Comparison of ENCODE assay signal across 1 cellular context in genomic region chr5:135437796-135438560, GRCh38.
TF ChIP-seq lines count a peak whose summit lies in the region.

No MANE protein-coding gene starts in this region.

TF ChIP-seq in K562, 482 proteins besides CTCF, POLR2A, EP300 and RAD21 (continues in another document):
- TF ChIP-seq, protein P1, sequence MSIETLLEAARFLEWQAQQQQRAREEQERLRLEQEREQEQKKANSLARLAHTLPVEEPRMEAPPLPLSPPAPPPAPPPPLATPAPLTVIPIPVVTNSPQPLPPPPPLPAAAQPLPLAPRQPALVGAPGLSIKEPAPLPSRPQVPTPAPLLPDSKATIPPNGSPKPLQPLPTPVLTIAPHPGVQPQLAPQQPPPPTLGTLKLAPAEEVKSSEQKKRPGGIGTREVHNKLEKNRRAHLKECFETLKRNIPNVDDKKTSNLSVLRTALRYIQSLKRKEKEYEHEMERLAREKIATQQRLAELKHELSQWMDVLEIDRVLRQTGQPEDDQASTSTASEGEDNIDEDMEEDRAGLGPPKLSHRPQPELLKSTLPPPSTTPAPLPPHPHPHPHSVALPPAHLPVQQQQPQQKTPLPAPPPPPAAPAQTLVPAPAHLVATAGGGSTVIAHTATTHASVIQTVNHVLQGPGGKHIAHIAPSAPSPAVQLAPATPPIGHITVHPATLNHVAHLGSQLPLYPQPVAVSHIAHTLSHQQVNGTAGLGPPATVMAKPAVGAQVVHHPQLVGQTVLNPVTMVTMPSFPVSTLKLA (conservative IDR thresholded peaks at IDR 0.05), result peak in 1 of 2 experiments; percentile 71; a peak in 1 of 4 replicates
- TF ChIP-seq FOSL1 (tag; conservative IDR thresholded peaks at IDR 0.05) (peak; percentile 73), NR0B1 (IDR thresholded peaks at IDR 0.05; ENCODE audit: partially characterized antibody) (no peak), GTF2E2 (tag; IDR thresholded peaks at IDR 0.05) (peak; percentile 52; the same call in 1 of the 2 replicates), ZNF592 (IDR thresholded peaks at IDR 0.05) (peak; percentile 79), HDAC8 (tag; IDR thresholded peaks at IDR 0.05) (peak; percentile 60; the same call in 1 of the 2 replicates), VEZF1 (CRISPR knock-in tag; IDR thresholded peaks at IDR 0.05) (0 out of 2 replicates have a peak, but pooled peaks have one; percentile 33), MGA (IDR thresholded peaks at IDR 0.05) (peak; percentile 80), NFIC (IDR thresholded peaks at IDR 0.05) (peak; percentile 71), ERF (CRISPR knock-in tag; IDR thresholded peaks at IDR 0.05) (0 out of 2 replicates have a peak, but pooled peaks have one; percentile 8), ZNF766 (CRISPR knock-in tag; conservative IDR thresholded peaks at IDR 0.05) (0 out of 2 replicates have a peak, but pooled peaks have one; percentile 2), SMAD4 (CRISPR knock-in tag; conservative IDR thresholded peaks at IDR 0.05) (peak; percentile 41; the same call in 1 of the 2 replicates), MAFG (tag; conservative IDR thresholded peaks at IDR 0.05) (no peak), ZNF589 (CRISPR knock-in tag; IDR thresholded peaks at IDR 0.05; ENCODE audit: low read depth) (peak; percentile 78), ZZZ3 (IDR thresholded peaks at IDR 0.05) (no peak), ZNF584 (CRISPR knock-in tag; IDR thresholded peaks at IDR 0.05; ENCODE audit: low read depth) (peak; percentile 78), MYC (IDR thresholded peaks at IDR 0.05; ENCODE audit: low read depth, low read length) (0 out of 2 replicates have a peak, but pooled peaks have one; percentile 31), MYC (CRISPR knock-in tag; IDR thresholded peaks at IDR 0.05; ENCODE audit: borderline replicate concordance, low read depth) (no peak), U2AF1 (optimal IDR thresholded peaks at IDR 0.05; ENCODE audit: low read depth, low read length) (no peak), ZNF551 (CRISPR knock-in tag; IDR thresholded peaks at IDR 0.05) (0 out of 2 replicates have a peak, but pooled peaks have one; percentile 31), MAX (CRISPR knock-in tag; IDR thresholded peaks at IDR 0.05) (peak; percentile 87), BRD9 (IDR thresholded peaks at IDR 0.05; ENCODE audit: low read depth, partially characterized antibody) (no peak), ID3 (CRISPR knock-in tag; IDR thresholded peaks at IDR 0.05) (no peak), ID3 (tag; IDR thresholded peaks at IDR 0.05) (peak; percentile 74; the same call in 1 of the 2 replicates), TBP (optimal IDR thresholded peaks at IDR 0.05; ENCODE audit: low read depth, low read length) (no peak), RBM34 (IDR thresholded peaks at IDR 0.05; ENCODE audit: borderline replicate concordance, insufficient read depth, low read length) (no peak), SMARCC2 (IDR thresholded peaks at IDR 0.05; ENCODE audit: low read depth) (0 out of 2 replicates have a peak, but pooled peaks have one; percentile 7), EP400 (IDR thresholded peaks at IDR 0.05) (peak; percentile 22; the same call in 1 of the 2 replicates), SREBF2 (CRISPR knock-in tag; IDR thresholded peaks at IDR 0.05) (no peak)
- TF ChIP-seq, protein P2, sequence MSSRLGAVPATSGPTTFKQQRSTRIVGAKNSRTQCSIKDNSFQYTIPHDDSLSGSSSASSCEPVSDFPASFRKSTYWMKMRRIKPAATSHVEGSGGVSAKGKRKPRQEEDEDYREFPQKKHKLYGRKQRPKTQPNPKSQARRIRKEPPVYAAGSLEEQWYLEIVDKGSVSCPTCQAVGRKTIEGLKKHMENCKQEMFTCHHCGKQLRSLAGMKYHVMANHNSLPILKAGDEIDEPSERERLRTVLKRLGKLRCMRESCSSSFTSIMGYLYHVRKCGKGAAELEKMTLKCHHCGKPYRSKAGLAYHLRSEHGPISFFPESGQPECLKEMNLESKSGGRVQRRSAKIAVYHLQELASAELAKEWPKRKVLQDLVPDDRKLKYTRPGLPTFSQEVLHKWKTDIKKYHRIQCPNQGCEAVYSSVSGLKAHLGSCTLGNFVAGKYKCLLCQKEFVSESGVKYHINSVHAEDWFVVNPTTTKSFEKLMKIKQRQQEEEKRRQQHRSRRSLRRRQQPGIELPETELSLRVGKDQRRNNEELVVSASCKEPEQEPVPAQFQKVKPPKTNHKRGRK (tag; IDR thresholded peaks at IDR 0.05), result no peak
- TF ChIP-seq, protein P3, sequence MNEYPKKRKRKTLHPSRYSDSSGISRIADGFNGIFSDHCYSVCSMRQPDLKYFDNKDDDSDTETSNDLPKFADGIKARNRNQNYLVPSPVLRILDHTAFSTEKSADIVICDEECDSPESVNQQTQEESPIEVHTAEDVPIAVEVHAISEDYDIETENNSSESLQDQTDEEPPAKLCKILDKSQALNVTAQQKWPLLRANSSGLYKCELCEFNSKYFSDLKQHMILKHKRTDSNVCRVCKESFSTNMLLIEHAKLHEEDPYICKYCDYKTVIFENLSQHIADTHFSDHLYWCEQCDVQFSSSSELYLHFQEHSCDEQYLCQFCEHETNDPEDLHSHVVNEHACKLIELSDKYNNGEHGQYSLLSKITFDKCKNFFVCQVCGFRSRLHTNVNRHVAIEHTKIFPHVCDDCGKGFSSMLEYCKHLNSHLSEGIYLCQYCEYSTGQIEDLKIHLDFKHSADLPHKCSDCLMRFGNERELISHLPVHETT (CRISPR knock-in tag; conservative IDR thresholded peaks at IDR 0.05 in 1 of 2, IDR thresholded peaks at IDR 0.05 in 1 of 2), result peak in 1 of 2 experiments; percentile 82; a peak in 2 of 4 replicates
- TF ChIP-seq, protein P4, sequence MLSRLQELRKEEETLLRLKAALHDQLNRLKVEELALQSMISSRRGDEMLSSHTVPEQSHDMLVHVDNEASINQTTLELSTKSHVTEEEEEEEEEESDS (CRISPR knock-in tag; IDR thresholded peaks at IDR 0.05), result no peak
